In genomic region chr2:40202798-40203400, GRCh38 we compare ENCODE assay signal across 21 cellular contexts.
A peak's percentile ranks its signal among the peaks of the same experiment; 100 is the strongest.
DNase-seq lines count a peak whose midpoint lies in the region; ATAC-seq and TF ChIP-seq lines count a peak whose summit lies in the region.
"Had no signal": no experiment of that assay in that cellular context is flagged by ENCODE, and none has a peak within 500 bp of the region (broad histone marks: within the 10 kb centered on the region; RNA-seq: fewer than 3 reads in every experiment).

No MANE protein-coding gene starts in this region.

- H3K4me3 ChIP-seq in heart right ventricle (no peak overlapping the region), cardiac fibroblast (replicated peaks in 1 of 2; ENCODE audit: low read depth in 2 of 2, low read length in 2 of 2) (no peak overlapping the region), left lung (no peak overlapping the region), ascending aorta (no peak overlapping the region)
- H3K4me3 ChIP-seq: psoas muscle, tibial artery had no signal

- 14 to 44% methylated on average over 1 of the region's 1 CpG for WGBS in heart right ventricle, 2 donors

- H3K27ac ChIP-seq in heart right ventricle (peak overlapping the region in 3 of 10 donors; percentile 17 to 40 (median 28)), left lung (no peak overlapping the region), ascending aorta (no peak overlapping the region)
- H3K27ac ChIP-seq: KMS-11, psoas muscle, tibial artery had no signal

- no peak for TF ChIP-seq CTCF in heart right ventricle (IDR thresholded peaks at IDR 0.05)
- no peak for TF ChIP-seq CTCF in cardiac fibroblast (IDR thresholded peaks at IDR 0.05; ENCODE audit: low read depth, low read length)
- no peak for TF ChIP-seq CTCF in left lung (IDR thresholded peaks at IDR 0.05)
- TF ChIP-seq CTCF in ascending aorta (IDR thresholded peaks at IDR 0.05): no peak

- H3K36me3 ChIP-seq in heart right ventricle (no peaks in the 10 kb centered on the region), left lung (no peaks in the 10 kb centered on the region), ascending aorta (no peaks in the 10 kb centered on the region)
- H3K36me3 ChIP-seq: tibial artery had no signal

- H3K9me3 ChIP-seq in heart right ventricle (no peaks in the 10 kb centered on the region), left lung (no peaks in the 10 kb centered on the region), ascending aorta (no peaks in the 10 kb centered on the region)
- H3K9me3 ChIP-seq: psoas muscle, tibial artery had no signal

- intact Hi-C loops in heart right ventricle (cut with DNase I) (no loop called here), cardiac septum (cut with DNase I) (no loop called here), left lung (cut with DNase I) (no loop called here), ascending aorta (cut with DNase I) (no loop called here)

- peaks cover 2 to 44% (median 16%) of the 10 kb centered on the region in 9 donors for H3K4me1 ChIP-seq in heart right ventricle
- H3K4me1 ChIP-seq in left lung: no peaks in the 10 kb centered on the region
- H3K4me1 ChIP-seq in ascending aorta: no peaks in the 10 kb centered on the region
- H3K4me1 ChIP-seq: psoas muscle had no signal

- H3K27me3 ChIP-seq in heart right ventricle (no peaks in the 10 kb centered on the region), left lung (no peaks in the 10 kb centered on the region), ascending aorta (no peaks in the 10 kb centered on the region)
- H3K27me3 ChIP-seq: tibial artery had no signal

- DNase-seq in heart right ventricle (no peak), cardiac septum (ENCODE audit: low spot score) (no peak), cardiac fibroblast (ENCODE audit: low read depth in 2 of 2) (peak; percentile 28 to 30), left lung (no peak), NCI-H146 treated with DMSO at 0.1 percent for 48 hours (lab: John Stamatoyannopoulos, UW; ENCODE audit: unreplicated experiment) (no peak), NCI-H510A treated with DMSO at 0.1 percent for 48 hours (lab: John Stamatoyannopoulos, UW) (no peak), ascending aorta (ENCODE audit: low spot score in 2 of 2) (no peak)
- no peak for DNase-seq in activated CD4-positive, alpha-beta T cell treated with anti-CD3 and anti-CD28 coated beads, Interleukin-2, amount 50 U/mL, for 48 hours
- DNase-seq: activated naive CD4-positive, alpha-beta T cell; CD8-positive, alpha-beta memory T cell; effector memory CD4-positive, alpha-beta T cell; kidney glomerular epithelial cell; naive thymus-derived CD4-positive, alpha-beta T cell; NCI-H1694; OCI-M1; psoas muscle; stimulated activated CD4-positive, alpha-beta T cell treated with anti-CD3 and anti-CD28 coated beads, Interleukin-2, amount 100 ng/mL, for 24 hours; stimulated activated CD8-positive, alpha-beta memory T cell treated with anti-CD3 and anti-CD28 coated beads, Interleukin-4, amount 100 ng/mL, for 48 hours; tibial artery had no signal

- ATAC-seq in heart right ventricle (peak in 6 of 8 donors; percentile 11 to 55 (median 50)), left lung (peak; percentile 31)
- ATAC-seq: naive thymus-derived CD4-positive, alpha-beta T cell; psoas muscle; WTC11 had no signal

Comparison
In these comparisons a context has a peak if more than half of its experiments do, and no peak if none do; other contexts are left out.
1. DNase-seq: peak in cardiac fibroblast (2 of 2); none in heart right ventricle (0 of 2), cardiac septum (single experiment), left lung (0 of 2), NCI-H146 treated with DMSO at 0.1 percent for 48 hours (single experiment), activated CD4-positive, alpha-beta T cell treated with anti-CD3 and anti-CD28 coated beads, Interleukin-2, amount 50 U/mL, for 48 hours (0 of 2), NCI-H510A treated with DMSO at 0.1 percent for 48 hours (single experiment) and ascending aorta (0 of 2).